In genomic region chr6:5113096-5113495, GRCh38 we compare ENCODE assay signal across 19 cellular contexts. TPM values are rescaled to one million over a fixed set of nuclear protein-coding genes. Genes with fewer than 3 reads are reported as not detected.
A peak's percentile ranks its signal among the peaks of the same experiment; 100 is the strongest.
DNase-seq lines count a peak whose midpoint lies in the region; ATAC-seq and TF ChIP-seq lines count a peak whose summit lies in the region.
"Had no signal": no experiment of that assay in that cellular context is flagged by ENCODE, and none has a peak within 500 bp of the region (broad histone marks: within the 10 kb centered on the region; RNA-seq: fewer than 3 reads in every experiment).

No MANE protein-coding gene starts in this region.

- peak overlapping the region; percentile 35 for H3K27ac Mint-ChIP-seq in activated T-cell treated with anti-CD3 and anti-CD28 coated beads, Interleukin-2, amount 50 U/mL, for 24 hours
- H3K27ac Mint-ChIP-seq in MCF 10A (ENCODE audit: low read depth, unreplicated experiment), result no peak overlapping the region
- H3K27ac Mint-ChIP-seq: B cell; CD4-positive, alpha-beta T cell; IgD-negative memory B cell had no signal

- peaks cover 7% of the 10 kb centered on the region for H3K4me1 ChIP-seq in RWPE2 (ENCODE audit: insufficient read depth, poor library complexity, severe bottlenecking)
- H3K4me1 ChIP-seq: HAP-1 had no signal

- no peaks in the 10 kb centered on the region for H3K9me3 Mint-ChIP-seq in activated T-cell treated with anti-CD3 and anti-CD28 coated beads, Interleukin-2, amount 50 U/mL, for 24 hours
- no peaks in the 10 kb centered on the region for H3K9me3 Mint-ChIP-seq in activated T-cell treated with anti-CD3 and anti-CD28 coated beads, Interleukin-2, amount 50 U/mL, for 4 hours
- H3K9me3 Mint-ChIP-seq in MCF 10A (ENCODE audit: unreplicated experiment), result no peaks in the 10 kb centered on the region
- H3K9me3 Mint-ChIP-seq: CD4-positive, alpha-beta T cell; IgD-negative memory B cell had no signal

- H3K4me3 ChIP-seq in RWPE2 (ENCODE audit: severe bottlenecking), result no peak overlapping the region
- H3K4me3 ChIP-seq: GM23248, HAP-1 had no signal

- H3K27me3 Mint-ChIP-seq in activated T-cell treated with anti-CD3 and anti-CD28 coated beads, Interleukin-2, amount 50 U/mL, for 24 hours, result no peaks in the 10 kb centered on the region
- H3K27me3 Mint-ChIP-seq in activated T-cell treated with anti-CD3 and anti-CD28 coated beads, Interleukin-2, amount 50 U/mL, for 4 hours (ENCODE audit: low read depth), result no peaks in the 10 kb centered on the region
- no peaks in the 10 kb centered on the region for H3K27me3 Mint-ChIP-seq in MCF 10A (ENCODE audit: insufficient read depth, unreplicated experiment)
- H3K27me3 Mint-ChIP-seq: B cell; CD4-positive, alpha-beta T cell; IgD-negative memory B cell had no signal

- POLR2A ChIA-PET in MCF 10A (lab: Yijun Ruan, JAX), result no interaction called here

- H3K4me1 Mint-ChIP-seq in activated T-cell treated with anti-CD3 and anti-CD28 coated beads, Interleukin-2, amount 50 U/mL, for 24 hours (ENCODE audit: low read depth), result no peaks in the 10 kb centered on the region
- no peaks in the 10 kb centered on the region for H3K4me1 Mint-ChIP-seq in activated T-cell treated with anti-CD3 and anti-CD28 coated beads, Interleukin-2, amount 50 U/mL, for 4 hours (ENCODE audit: low read depth)
- peaks cover 8% of the 10 kb centered on the region for H3K4me1 Mint-ChIP-seq in MCF 10A (ENCODE audit: insufficient read depth, unreplicated experiment)
- H3K4me1 Mint-ChIP-seq: B cell, IgD-negative memory B cell had no signal

- H3K36me3 Mint-ChIP-seq in activated T-cell treated with anti-CD3 and anti-CD28 coated beads, Interleukin-2, amount 50 U/mL, for 24 hours (ENCODE audit: low read depth), result peaks cover 32% of the 10 kb centered on the region
- peaks cover 14% of the 10 kb centered on the region for H3K36me3 Mint-ChIP-seq in activated T-cell treated with anti-CD3 and anti-CD28 coated beads, Interleukin-2, amount 50 U/mL, for 4 hours (ENCODE audit: insufficient read depth)
- H3K36me3 Mint-ChIP-seq in MCF 10A (ENCODE audit: insufficient read depth, unreplicated experiment), result peaks cover 2% of the 10 kb centered on the region

- H3K36me3 ChIP-seq in RWPE2 (ENCODE audit: low read depth), result 0 out of 2 replicates have a peak, but pooled peaks cover 3% of the 10 kb centered on the region
- H3K36me3 ChIP-seq: HAP-1 had no signal

- CTCF ChIA-PET in MCF 10A (lab: Yijun Ruan, JAX), result interaction anchor here (0.6 kb wide), 1 partner anchor 10 kb away, joined by 5 read pairs; no protein-coding TSS in a partner anchor

- no peaks in the 10 kb centered on the region for H3K27me3 ChIP-seq in RWPE2 (ENCODE audit: insufficient read depth, poor library complexity, severe bottlenecking)

- ATAC-seq in activated T-cell treated with anti-CD3 and anti-CD28 coated beads, Interleukin-2, amount 50 U/mL, for 4 hours, result no peak
- ATAC-seq in RWPE2 (ENCODE audit: low read depth), result no peak
- no peak for ATAC-seq in HG03159 (IDR thresholded peaks at IDR 0.05; ENCODE audit: unreplicated experiment)

- H3K9me3 ChIP-seq in RWPE2 (ENCODE audit: severe bottlenecking), result no peaks in the 10 kb centered on the region
- H3K9me3 ChIP-seq: HAP-1 had no signal

- intact Hi-C loops in MCF 10A (cut with micrococcal nuclease), result no loop called here

- no peak overlapping the region for H3K4me3 Mint-ChIP-seq in activated T-cell treated with anti-CD3 and anti-CD28 coated beads, Interleukin-2, amount 50 U/mL, for 24 hours
- H3K4me3 Mint-ChIP-seq in activated T-cell treated with anti-CD3 and anti-CD28 coated beads, Interleukin-2, amount 50 U/mL, for 4 hours, result no peak overlapping the region
- H3K4me3 Mint-ChIP-seq in MCF 10A (ENCODE audit: unreplicated experiment), result no peak overlapping the region
- H3K4me3 Mint-ChIP-seq: B cell; CD4-positive, alpha-beta T cell had no signal

- DNase-seq in activated T-cell treated with anti-CD3 and anti-CD28 coated beads, Interleukin-2, amount 50 U/mL, for 24 hours, result no peak
- no peak for DNase-seq in activated T-cell treated with anti-CD3 and anti-CD28 coated beads, Interleukin-2, amount 50 U/mL, for 4 hours
- DNase-seq in RWPE2 (ENCODE audit: low spot score) (no peak), mesenteric fat pad (ENCODE audit: low spot score) (peak; percentile 57), MCF 10A (ENCODE audit: unreplicated experiment) (no peak), NCI-H2107 (lab: John Stamatoyannopoulos, UW) (no peak)
- DNase-seq: CD4-positive, alpha-beta T cell; DMS153; DMS79; GDM1; KBM-7 had no signal

- TF ChIP-seq CTCF in RWPE2 (IDR thresholded peaks at IDR 0.05; ENCODE audit: poor library complexity, severe bottlenecking) (no peak), MCF 10A (IDR thresholded peaks at IDR 0.05; ENCODE audit: unreplicated experiment) (no peak)

- no TSS peak for BruUV-seq in MCF 10A (replicated peaks; lab: Mats Ljungman, UMichigan)

- peak overlapping the region; percentile 21 for H3K27ac ChIP-seq in RWPE2 (ENCODE audit: poor library complexity, severe bottlenecking)
- H3K27ac ChIP-seq: 22Rv1, C4-2B, GM23248 had no signal

RNA-seq across cellular contexts. Expression of gene PPP1R3G, which starts 28.0 kb away (rescaled TPM):
- total RNA-seq in activated T-cell treated with anti-CD3 and anti-CD28 coated beads, Interleukin-2, amount 50 U/mL, for 4 hours, result not detected
- total RNA-seq in mesenteric fat pad (1.3 TPM), MCF 10A (2022) (0.07 TPM in 2 replicates)
- total RNA-seq: CD4-positive, alpha-beta T cell; H4 had no signal
